In genomic region chr2:220555961-220556360, GRCh38 we compare ENCODE assay signal across 28 cellular contexts.
DNase-seq lines count a peak whose midpoint lies in the region; FAIRE-seq and TF ChIP-seq lines count a peak whose summit lies in the region.
"Had no signal": no experiment of that assay in that cellular context is flagged by ENCODE, and none has a peak within 500 bp of the region (broad histone marks: within the 10 kb centered on the region; RNA-seq: fewer than 3 reads in every experiment).

No MANE protein-coding gene starts in this region.

- H3K9me3 ChIP-seq in astrocyte (ENCODE audit: insufficient read depth, low read depth, low read length), result no peaks in the 10 kb centered on the region
- no peaks in the 10 kb centered on the region for H3K9me3 ChIP-seq in Caco-2
- H3K9me3 ChIP-seq: ascending aorta, right atrium auricular region, thoracic aorta had no signal

- no peak overlapping the region for H3K9ac ChIP-seq in astrocyte (ENCODE audit: low read length)

- H3K27me3 ChIP-seq in astrocyte (ENCODE audit: insufficient read depth, low read length) (no peaks in the 10 kb centered on the region), Caco-2 (replicated peaks; ENCODE audit: control insufficient read depth, insufficient read depth, low read length) (no peaks in the 10 kb centered on the region)
- H3K27me3 ChIP-seq: ascending aorta, hepatocyte, right atrium auricular region had no signal

- no peak overlapping the region for H3K27ac ChIP-seq in astrocyte (ENCODE audit: low read depth, low read length)
- H3K27ac ChIP-seq: ascending aorta, C4-2B, hepatocyte, thoracic aorta, WERI-Rb-1 had no signal

- H3K36me3 Mint-ChIP-seq in astrocyte (ENCODE audit: low read depth, unreplicated experiment) (no peaks in the 10 kb centered on the region), Caco-2 (ENCODE audit: insufficient read depth, unreplicated experiment) (no peaks in the 10 kb centered on the region)
- H3K36me3 Mint-ChIP-seq: activated naive CD4-positive, alpha-beta T cell treated with anti-CD3 and anti-CD28 coated beads, Interleukin-2, amount 50 U/mL, for 24 hours; natural killer cell had no signal

- peak overlapping the region; percentile 17 for H3K4me2 ChIP-seq in astrocyte (ENCODE audit: low read length)
- H3K4me2 ChIP-seq: hepatocyte had no signal

- POLR2A ChIA-PET in Caco-2 (lab: Charles Lee), result no interaction called here

- in situ Hi-C loops in Caki2 (cut with HindIII; ENCODE audit: low pct_unique_long_range_greater_than_20kb, low sequenced_read_pairs), result no loop called here

- H3K4me3 ChIP-seq in astrocyte (ENCODE audit: insufficient read depth, low read depth, low read length) (no peak overlapping the region), Caco-2 (ENCODE audit: low read depth, low read length) (no peak overlapping the region)
- H3K4me3 ChIP-seq: ascending aorta, hepatocyte, right atrium auricular region, thoracic aorta had no signal

- no peaks in the 10 kb centered on the region for H4K20me1 ChIP-seq in astrocyte (ENCODE audit: insufficient read depth, low read length)

- no peak overlapping the region for H3K4me3 Mint-ChIP-seq in astrocyte (ENCODE audit: unreplicated experiment)
- H3K4me3 Mint-ChIP-seq in Caco-2 (ENCODE audit: unreplicated experiment), result no peak overlapping the region
- H3K4me3 Mint-ChIP-seq: activated naive CD4-positive, alpha-beta T cell treated with anti-CD3 and anti-CD28 coated beads, Interleukin-2, amount 50 U/mL, for 24 hours; activated T-helper 17 cell treated with anti-CD3 and anti-CD28 coated beads, Interleukin-2, amount 50 U/mL, for 72 hours; natural killer cell; T-helper 2 cell treated with Interferon-gamma antibody and Interleukin-4, amounts not matched to agents 5 μg/mL and 100 μg/mL, for 36 hours had no signal

- peak overlapping the region; percentile 41 for H3K27ac Mint-ChIP-seq in astrocyte (ENCODE audit: unreplicated experiment)
- H3K27ac Mint-ChIP-seq in Caco-2 (ENCODE audit: unreplicated experiment), result no peak overlapping the region
- H3K27ac Mint-ChIP-seq: activated naive CD4-positive, alpha-beta T cell treated with anti-CD3 and anti-CD28 coated beads, Interleukin-2, amount 50 U/mL, for 24 hours; activated T-helper 17 cell treated with anti-CD3 and anti-CD28 coated beads, Interleukin-2, amount 50 U/mL, for 72 hours; natural killer cell; T-helper 2 cell treated with Interferon-gamma antibody and Interleukin-4, amounts not matched to agents 5 μg/mL and 100 μg/mL, for 36 hours had no signal

- H3K4me1 Mint-ChIP-seq in astrocyte (ENCODE audit: low read depth, unreplicated experiment) (peaks cover 13% of the 10 kb centered on the region), Caco-2 (ENCODE audit: low read depth, unreplicated experiment) (no peaks in the 10 kb centered on the region)
- H3K4me1 Mint-ChIP-seq: activated naive CD4-positive, alpha-beta T cell treated with anti-CD3 and anti-CD28 coated beads, Interleukin-2, amount 50 U/mL, for 24 hours; activated T-helper 17 cell treated with anti-CD3 and anti-CD28 coated beads, Interleukin-2, amount 50 U/mL, for 72 hours; natural killer cell had no signal

- H3K4me1 ChIP-seq in astrocyte (ENCODE audit: insufficient read depth, low read length), result peaks cover 5% of the 10 kb centered on the region
- no peaks in the 10 kb centered on the region for H3K4me1 ChIP-seq in Caco-2
- H3K4me1 ChIP-seq: ascending aorta, right atrium auricular region had no signal

- H3K27me3 Mint-ChIP-seq in astrocyte (ENCODE audit: low read depth, unreplicated experiment) (no peaks in the 10 kb centered on the region), Caco-2 (ENCODE audit: insufficient read depth, unreplicated experiment) (peaks cover 9% of the 10 kb centered on the region)
- H3K27me3 Mint-ChIP-seq: activated T-helper 17 cell treated with anti-CD3 and anti-CD28 coated beads, Interleukin-2, amount 50 U/mL, for 72 hours had no signal

- no peak for FAIRE-seq in astrocyte (lab: Jason Lieb, UNC)
- FAIRE-seq: D721Med had no signal

- no peak overlapping the region for H2AFZ ChIP-seq in astrocyte (ENCODE audit: low read depth, low read length)
- H2AFZ ChIP-seq: hepatocyte had no signal

- H3K36me3 ChIP-seq in astrocyte (ENCODE audit: insufficient read depth, low read length), result no peaks in the 10 kb centered on the region
- no peaks in the 10 kb centered on the region for H3K36me3 ChIP-seq in Caco-2 (ENCODE audit: control insufficient read depth, insufficient read depth, low read length)
- H3K36me3 ChIP-seq: ascending aorta, right atrium auricular region, thoracic aorta, WERI-Rb-1 had no signal

- TF ChIP-seq CTCF in astrocyte (IDR thresholded peaks at IDR 0.05; ENCODE audit: insufficient read depth, low read depth, low read length) (no peak), Caco-2 (IDR thresholded peaks at IDR 0.05; ENCODE audit: insufficient read depth in 1 of 2, low read depth in 1 of 2, low read length in 1 of 2, severe bottlenecking in 1 of 2, unreplicated experiment in 1 of 2) (no peak)

- no peaks in the 10 kb centered on the region for H3K79me2 ChIP-seq in astrocyte (ENCODE audit: insufficient read depth, low read length)
- H3K79me2 ChIP-seq: hepatocyte had no signal

- no peaks in the 10 kb centered on the region for H3K9me3 Mint-ChIP-seq in astrocyte (ENCODE audit: unreplicated experiment)
- no peaks in the 10 kb centered on the region for H3K9me3 Mint-ChIP-seq in Caco-2 (ENCODE audit: unreplicated experiment)
- H3K9me3 Mint-ChIP-seq: activated naive CD4-positive, alpha-beta T cell treated with anti-CD3 and anti-CD28 coated beads, Interleukin-2, amount 50 U/mL, for 24 hours; activated T-helper 17 cell treated with anti-CD3 and anti-CD28 coated beads, Interleukin-2, amount 50 U/mL, for 72 hours; T-helper 2 cell treated with Interferon-gamma antibody and Interleukin-4, amounts not matched to agents 5 μg/mL and 100 μg/mL, for 36 hours had no signal

- CTCF ChIA-PET in Caco-2 (lab: Charles Lee), result no interaction called here

- peak; percentile 11 for DNase-seq in Caki2 (ENCODE audit: low read depth)
- peak; percentile 66 for DNase-seq in HT1080 (ENCODE audit: low read depth)
- peak; percentile 36 for DNase-seq in astrocyte (ENCODE audit: low read depth)
- peak; percentile 39 for DNase-seq in iris pigment epithelial cell (ENCODE audit: low read depth)
- DNase-seq in head of caudate nucleus, result no peak
- no peak for DNase-seq in LoVo (ENCODE audit: low spot score)
- no peak for DNase-seq in cerebellar cortex (ENCODE audit: low spot score)
- no peak for DNase-seq in Caco-2
- DNase-seq: foreskin melanocyte; GDM1; left ventricle myocardium superior; midbrain; MV-4-11; natural killer cell; NCI-H69; stimulated activated CD4-positive, alpha-beta T cell treated with anti-CD3 and anti-CD28 coated beads, Interleukin-12 subunit alpha, Interleukin-12 subunit beta, amount 100 ng/mL, for 4 hours; stimulated activated CD4-positive, alpha-beta T cell treated with anti-CD3 and anti-CD28 coated beads, Interleukin-4, amount 100 ng/mL, for 4 hours; stimulated activated naive CD4-positive, alpha-beta T cell treated with Interleukin-2 at 50 U/mL for 16 hours; WERI-Rb-1 had no signal

- intact Hi-C loops in head of caudate nucleus (cut with DNase I) (no loop called here), Caco-2 (cut with micrococcal nuclease; ENCODE audit: unreplicated experiment) (no loop called here)

- no TSS peak for BruUV-seq in Caco-2 (replicated peaks; lab: Mats Ljungman, UMichigan)

Comparison
In these comparisons a context has a peak if more than half of its experiments do, and no peak if none do; other contexts are left out.
1. DNase-seq: peak in Caki2 (single experiment), HT1080 (single experiment), astrocyte (single experiment) and iris pigment epithelial cell (single experiment); none in head of caudate nucleus (0 of 42), LoVo (single experiment), cerebellar cortex (single experiment) and Caco-2 (0 of 2).